In the genomic region with DNA sequence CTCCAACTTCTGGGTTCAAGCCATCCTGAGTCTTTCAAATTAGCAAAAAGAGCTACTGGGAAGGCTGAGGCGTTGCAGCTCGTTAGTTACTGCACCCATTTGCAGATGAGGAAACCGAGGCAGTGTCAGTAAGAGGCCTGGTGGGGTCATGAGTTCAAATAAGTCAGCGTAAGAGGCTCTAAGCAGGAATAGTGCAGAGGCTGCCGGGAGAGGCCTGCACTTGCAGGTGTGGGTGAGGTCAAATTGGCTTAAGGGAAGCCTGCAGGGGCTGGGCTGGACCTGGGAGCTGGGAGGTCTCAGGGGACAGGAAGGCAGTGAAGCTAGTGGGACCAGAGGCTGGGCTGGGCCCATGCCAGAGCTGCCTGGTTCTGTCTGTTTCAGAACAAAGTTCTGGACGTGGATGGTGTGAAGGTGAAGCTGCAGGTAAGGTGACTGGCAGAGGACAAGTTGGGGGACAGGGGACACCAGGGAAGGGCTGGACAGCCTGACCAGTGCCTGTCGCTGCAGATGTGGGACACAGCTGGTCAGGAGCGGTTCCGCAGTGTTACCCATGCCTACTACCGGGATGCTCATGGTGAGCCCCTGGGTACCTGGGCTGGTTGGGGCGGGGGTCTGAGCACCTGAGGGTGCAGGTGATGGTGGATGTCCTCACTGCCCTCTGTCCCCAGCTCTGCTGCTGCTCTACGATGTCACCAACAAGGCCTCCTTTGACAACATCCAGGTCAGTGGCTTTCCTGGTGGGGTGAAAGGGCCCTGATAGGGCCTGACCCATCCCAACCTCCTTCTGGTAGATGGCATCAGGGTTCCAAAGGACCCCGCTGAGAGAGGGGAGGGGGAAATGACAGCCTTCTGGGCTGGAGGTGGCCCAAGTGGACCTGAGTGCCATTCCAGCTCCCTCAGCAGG, we compare ENCODE assay signal across 8 cellular contexts. TPM values are rescaled to one million over a fixed set of nuclear protein-coding genes. Genes with fewer than 3 reads are reported as not detected.
A peak's percentile ranks its signal among the peaks of the same experiment; 100 is the strongest.
DNase-seq lines count a peak whose midpoint lies in the region; ATAC-seq, FAIRE-seq and TF ChIP-seq lines count a peak whose summit lies in the region.

No MANE protein-coding gene starts in this region.

- peak overlapping the region; percentile 88 for H3K4me3 ChIP-seq in A549
- peak overlapping the region; percentile 14 for H3K4me3 ChIP-seq in iPS-18a (ENCODE audit: low read length)

- TF ChIP-seq CTCF in A549 (IDR thresholded peaks at IDR 0.05): no peak
- no peak for TF ChIP-seq CTCF in VCaP (conservative IDR thresholded peaks at IDR 0.05)

- 45% methylated on average over 12 of the region's 13 CpGs for WGBS in A549 (ENCODE audit: missing lambda C conversion rate)

- no peak for TF ChIP-seq RAD21 in A549 (conservative IDR thresholded peaks at IDR 0.05 in 1 of 2, IDR thresholded peaks at IDR 0.05 in 1 of 2)

- H3K9ac ChIP-seq in iPS-18a (ENCODE audit: low read length): peak overlapping the region; percentile 18

- ATAC-seq in A549: no peak
- ATAC-seq in HG02588 (IDR thresholded peaks at IDR 0.05; ENCODE audit: unreplicated experiment): no peak

- TF ChIP-seq POLR2A in A549 (IDR thresholded peaks at IDR 0.05; ENCODE audit: low read length): peak; percentile 5
- peak; percentile 39 for TF ChIP-seq POLR2A in GM19193 (IDR thresholded peaks at IDR 0.05; ENCODE audit: extremely low read depth, insufficient read depth, insufficient read length)

- peaks cover 20% of the 10 kb centered on the region for H3K36me3 ChIP-seq in iPS-18a (ENCODE audit: control insufficient read depth, low read depth, low read length)

- TF ChIP-seq EP300 in A549 (IDR thresholded peaks at IDR 0.05): no peak

- H3K9me3 ChIP-seq in A549 (no peaks in the 10 kb centered on the region), iPS-18a (ENCODE audit: control insufficient read depth, low read depth, low read length) (no peaks in the 10 kb centered on the region)

- H3K27ac ChIP-seq in A549 (peak overlapping the region; percentile 92 to 94), VCaP (peak overlapping the region; percentile 89), iPS-18a (ENCODE audit: low read length) (no peak overlapping the region)

- peaks cover 53% of the 10 kb centered on the region for H3K4me1 ChIP-seq in A549
- peaks cover 28% of the 10 kb centered on the region for H3K4me1 ChIP-seq in iPS-18a (ENCODE audit: control insufficient read depth, low read depth, low read length)

- intact Hi-C loops in cardiac septum (cut with DNase I): no loop called here

- CTCF ChIA-PET in A549 (lab: Yijun Ruan, JAX): interaction anchor here (0.6 to 5.2 kb wide), 7 partner anchors 11 to 181 kb away, joined by 3 to 43 read pairs (median 4); no protein-coding TSS in a partner anchor

- H3K27me3 ChIP-seq in iPS-18a (ENCODE audit: control insufficient read depth, insufficient read depth, low read length): no peaks in the 10 kb centered on the region

- DNase-seq in A549 (ENCODE audit: low read depth in 1 of 2, low spot score in 1 of 2): peak in 1 of 2 experiments; percentile 52
- no peak for DNase-seq in superior temporal gyrus (ENCODE audit: extremely low spot score)
- DNase-seq in DMS114 treated with DMSO at 0.1 percent for 48 hours (lab: John Stamatoyannopoulos, UW; ENCODE audit: unreplicated experiment): no peak
- DNase-seq in cardiac septum (ENCODE audit: low spot score): no peak

- POLR2A ChIA-PET in A549 (lab: Yijun Ruan, JAX): interaction anchor here (1.0 to 1.5 kb wide), 2 partner anchors 16 to 100 kb away, joined by 3 to 4 read pairs; a partner anchor contains a TSS

- H3K4me2 ChIP-seq in A549: peak overlapping the region; percentile 99

- no peak for FAIRE-seq in A549 (lab: Jason Lieb, UNC)

TF ChIP-seq in A549, 52 proteins besides CTCF, POLR2A, EP300 and RAD21:
- TF ChIP-seq HDAC2 (IDR thresholded peaks at IDR 0.05): no peak
- TF ChIP-seq RFX5 (IDR thresholded peaks at IDR 0.05): no peak
- 0 out of 2 replicates have a peak, but pooled peaks have one; percentile 10 for TF ChIP-seq RARB (CRISPR knock-in tag; IDR thresholded peaks at IDR 0.05)
- TF ChIP-seq, protein P1, sequence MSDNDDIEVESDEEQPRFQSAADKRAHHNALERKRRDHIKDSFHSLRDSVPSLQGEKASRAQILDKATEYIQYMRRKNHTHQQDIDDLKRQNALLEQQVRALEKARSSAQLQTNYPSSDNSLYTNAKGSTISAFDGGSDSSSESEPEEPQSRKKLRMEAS (IDR thresholded peaks at IDR 0.05): peak; percentile 20; the same call in 1 of the 2 replicates
- TF ChIP-seq, protein P2, sequence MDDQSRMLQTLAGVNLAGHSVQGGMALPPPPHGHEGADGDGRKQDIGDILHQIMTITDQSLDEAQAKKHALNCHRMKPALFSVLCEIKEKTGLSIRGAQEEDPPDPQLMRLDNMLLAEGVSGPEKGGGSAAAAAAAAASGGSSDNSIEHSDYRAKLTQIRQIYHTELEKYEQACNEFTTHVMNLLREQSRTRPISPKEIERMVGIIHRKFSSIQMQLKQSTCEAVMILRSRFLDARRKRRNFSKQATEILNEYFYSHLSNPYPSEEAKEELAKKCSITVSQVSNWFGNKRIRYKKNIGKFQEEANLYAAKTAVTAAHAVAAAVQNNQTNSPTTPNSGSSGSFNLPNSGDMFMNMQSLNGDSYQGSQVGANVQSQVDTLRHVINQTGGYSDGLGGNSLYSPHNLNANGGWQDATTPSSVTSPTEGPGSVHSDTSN (IDR thresholded peaks at IDR 0.05): peak; percentile 31; the same call in 1 of the 2 replicates
- peak; percentile 16 to 68; a peak in 3 of 5 replicates for TF ChIP-seq JUN (IDR thresholded peaks at IDR 0.05)
- no peak for TF ChIP-seq FOSB (CRISPR knock-in tag; IDR thresholded peaks at IDR 0.05)
- TF ChIP-seq POLR2AphosphoS2 (conservative IDR thresholded peaks at IDR 0.05; ENCODE audit: low read length): 0 out of 2 replicates have a peak, but pooled peaks have one; percentile 39
- no peak for TF ChIP-seq CEBPB (IDR thresholded peaks at IDR 0.05)

RNA-seq across cellular contexts. Expression of a gene that starts 3.0 kb away (rescaled TPM):
- polyA plus RNA-seq in A549 (2011; rRNA removed) (6.7 and 7.5 TPM in 2 replicates), A549 (2017; fragmentation: RNase III; extraction: RNeasy Plus Mini Kit Qiagen cat#74134 plus additional on column Dnase treatment) (5.7 to 7.3 TPM (median 6.7 TPM) in 3 replicates)
- 11.2 and 11.5 TPM in 2 replicates for polyA plus RNA-seq in A549 (2012; cell fraction: cytosol; rRNA removed)
- polyA plus RNA-seq in A549 (2012; cell fraction: nucleus; rRNA removed): 35.3 and 39.5 TPM in 2 replicates
- 4.5 and 7.8 TPM in 2 replicates for polyA minus RNA-seq in A549 (2011; rRNA and poly(A)+ RNA removed)
- 2.2 TPM for total RNA-seq in cardiac septum

RNA-seq across cellular contexts. Expression of a gene that starts 4.1 kb away (rescaled TPM):
- polyA plus RNA-seq in A549 (2011; rRNA removed): 31.9 and 32.0 TPM in 2 replicates
- 59.4 and 81.6 TPM in 2 replicates for polyA plus RNA-seq in A549 (2012; cell fraction: cytosol; rRNA removed)
- polyA plus RNA-seq in A549 (2012; cell fraction: nucleus; rRNA removed): 96.9 and 136 TPM in 2 replicates
- polyA plus RNA-seq in A549 (2017; fragmentation: RNase III; extraction: RNeasy Plus Mini Kit Qiagen cat#74134 plus additional on column Dnase treatment): 47.6 to 50.0 TPM (median 48.1 TPM) in 3 replicates
- polyA minus RNA-seq in A549 (2011; rRNA and poly(A)+ RNA removed): 63.1 and 78.1 TPM in 2 replicates
- 35.7 TPM for total RNA-seq in cardiac septum

RNA-seq across cellular contexts. Expression of a gene that starts 15.7 kb away (rescaled TPM):
- polyA plus RNA-seq in A549 (2011; rRNA removed) (11.5 and 17.3 TPM in 2 replicates), A549 (2017; fragmentation: RNase III; extraction: RNeasy Plus Mini Kit Qiagen cat#74134 plus additional on column Dnase treatment) (38.4 to 39.7 TPM (median 39.2 TPM) in 3 replicates)
- polyA plus RNA-seq in A549 (2012; cell fraction: cytosol; rRNA removed): 50.6 and 78.8 TPM in 2 replicates
- polyA plus RNA-seq in A549 (2012; cell fraction: nucleus; rRNA removed): 342 and 597 TPM in 2 replicates
- 16.9 and 26.0 TPM in 2 replicates for polyA minus RNA-seq in A549 (2011; rRNA and poly(A)+ RNA removed)
- 178 TPM for total RNA-seq in cardiac septum

RNA-seq across cellular contexts. Expression of a gene that starts 45.0 kb away (rescaled TPM):
- polyA plus RNA-seq in A549 (2011; rRNA removed) (0.13 and 0.27 TPM in 2 replicates), A549 (2017; fragmentation: RNase III; extraction: RNeasy Plus Mini Kit Qiagen cat#74134 plus additional on column Dnase treatment) (0.72 to 1.0 TPM (median 0.87 TPM) in 3 replicates)
- 0.75 and 1.2 TPM in 2 replicates for polyA plus RNA-seq in A549 (2012; cell fraction: cytosol; rRNA removed)
- polyA plus RNA-seq in A549 (2012; cell fraction: nucleus; rRNA removed): 4.4 and 5.5 TPM in 2 replicates
- polyA minus RNA-seq in A549 (2011; rRNA and poly(A)+ RNA removed): 0.58 and 0.95 TPM in 2 replicates
- 1.2 TPM for total RNA-seq in cardiac septum

RNA-seq across cellular contexts. Expression of a gene that starts 53.8 kb away (rescaled TPM):
- 46.8 and 49.5 TPM in 2 replicates for polyA plus RNA-seq in A549 (2011; rRNA removed)
- 104 and 110 TPM in 2 replicates for polyA plus RNA-seq in A549 (2012; cell fraction: cytosol; rRNA removed)
- polyA plus RNA-seq in A549 (2012; cell fraction: nucleus; rRNA removed): 151 and 193 TPM in 2 replicates
- 48.4 to 53.9 TPM (median 50.4 TPM) in 3 replicates for polyA plus RNA-seq in A549 (2017; fragmentation: RNase III; extraction: RNeasy Plus Mini Kit Qiagen cat#74134 plus additional on column Dnase treatment)
- polyA minus RNA-seq in A549 (2011; rRNA and poly(A)+ RNA removed): 56.8 and 69.3 TPM in 2 replicates
- total RNA-seq in cardiac septum: 26.3 TPM
